In the genomic region with DNA sequence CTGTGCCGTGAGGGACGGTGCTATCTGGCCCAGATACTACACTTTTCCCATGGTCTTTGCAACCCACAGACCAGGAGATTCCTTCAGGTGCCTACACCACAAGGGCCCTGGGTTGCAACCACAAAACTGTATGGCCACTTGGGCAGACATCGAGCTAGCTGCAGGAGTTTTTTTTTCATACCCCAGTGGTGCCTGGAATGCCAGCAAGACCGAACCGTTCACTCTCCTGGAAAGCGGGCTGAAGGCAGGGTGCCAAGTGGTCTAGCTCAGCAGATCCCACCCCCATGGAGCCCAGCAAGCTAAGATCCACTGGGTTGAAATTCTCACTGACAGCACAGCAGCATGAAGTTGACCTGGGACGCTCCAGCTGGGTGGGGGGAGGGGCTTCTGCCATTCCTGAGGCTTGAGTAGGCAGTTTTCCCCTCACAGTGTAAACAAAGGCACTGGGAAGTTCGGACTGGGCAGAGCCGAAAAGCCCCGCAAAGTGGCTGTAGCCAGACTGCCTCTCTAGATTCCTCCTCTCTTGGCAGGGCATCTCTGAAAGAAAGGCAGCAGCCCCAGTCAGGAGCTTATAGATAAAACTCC, we compare ENCODE assay signal across 7 cellular contexts.
A peak's percentile ranks its signal among the peaks of the same experiment; 100 is the strongest.
DNase-seq lines count a peak whose midpoint lies in the region; ATAC-seq, FAIRE-seq and TF ChIP-seq lines count a peak whose summit lies in the region.
"Not testable (repeated sequence)": the region's sequence is repeated elsewhere in the genome, so short reads cannot be mapped to it uniquely, and the experiment has no call there.

No MANE protein-coding gene starts in this region.

- DNase-seq in EL: peak; percentile 4
- peak; percentile 52 for DNase-seq in M059J (ENCODE audit: low read depth)
- peak; percentile 4 for DNase-seq in astrocyte (ENCODE audit: low read depth)
- peak; percentile 30 for DNase-seq in brain pericyte (ENCODE audit: low read depth, low spot score)
- peak; percentile 8 for DNase-seq in fibroblast of villous mesenchyme (ENCODE audit: low read depth)
- peak; percentile 9 for DNase-seq in HepG2 (ENCODE audit: low spot score)
- DNase-seq in smooth muscle cell of the brain vasculature (ENCODE audit: low read depth, low spot score): peak; percentile 31

- not testable (repeated sequence) for H3K36me3 ChIP-seq in astrocyte (ENCODE audit: insufficient read depth, low read length); HepG2 (replicated peaks in 1 of 2; ENCODE audit: control insufficient read depth in 1 of 2, insufficient read depth in 2 of 2, low read length in 2 of 2)

- not testable (repeated sequence) for H4K20me1 ChIP-seq in astrocyte (ENCODE audit: insufficient read depth, low read length); HepG2 (ENCODE audit: insufficient read depth, low read length)

- H3K9me3 ChIP-seq in astrocyte (ENCODE audit: insufficient read depth, low read depth, low read length); HepG2 (ENCODE audit: low read length): not testable (repeated sequence)

- TF ChIP-seq RAD21 in HepG2 (CRISPR knock-in tag; IDR thresholded peaks at IDR 0.05): not testable (repeated sequence)

- not testable (repeated sequence) for BruUV-seq in HepG2 (replicated peaks; lab: Mats Ljungman, UMichigan)

- not testable (repeated sequence) for TF ChIP-seq POLR2A in HepG2 (IDR thresholded peaks at IDR 0.05; ENCODE audit: insufficient read depth in 1 of 2, low read depth in 2 of 2, low read length in 2 of 2)

- not testable (repeated sequence) for H3K9ac ChIP-seq in astrocyte (ENCODE audit: low read length); HepG2 (ENCODE audit: insufficient read depth, low read depth, low read length)

- not testable (repeated sequence) for H3K36me3 Mint-ChIP-seq in astrocyte (ENCODE audit: low read depth, unreplicated experiment)

- peak overlapping the region; percentile 48 for H3K27ac Mint-ChIP-seq in astrocyte (ENCODE audit: unreplicated experiment)

- WGBS in HepG2 (ENCODE audit: low lambda C conversion rate): 16% methylated on average over 5 of the region's 10 CpGs

- not testable (repeated sequence) for H3K27me3 Mint-ChIP-seq in astrocyte (ENCODE audit: low read depth, unreplicated experiment)

- not testable (repeated sequence) for ATAC-seq in HepG2

- intact Hi-C loops in HepG2 (cut with micrococcal nuclease; ENCODE audit: unreplicated experiment): not testable (repeated sequence)

- POLR2A ChIA-PET in HepG2 (lab: Yijun Ruan, JAX): not testable (repeated sequence)

- in situ Hi-C loops in HepG2 (cut with HindIII; ENCODE audit: extremely low pct_ligation_motif_present, low pct_unique_long_range_greater_than_20kb): not testable (repeated sequence)

- H3K4me1 Mint-ChIP-seq in astrocyte (ENCODE audit: low read depth, unreplicated experiment): peaks cover 17% of the 10 kb centered on the region

- H3K4me1 ChIP-seq in astrocyte (ENCODE audit: insufficient read depth, low read length); HepG2 (ENCODE audit: insufficient read depth, low read length): not testable (repeated sequence)

- TF ChIP-seq EP300 in HepG2 (IDR thresholded peaks at IDR 0.05; ENCODE audit: low read depth in 2 of 2, low read length in 2 of 2); HepG2 (CRISPR knock-in tag; IDR thresholded peaks at IDR 0.05; ENCODE audit: borderline replicate concordance): not testable (repeated sequence)

- not testable (repeated sequence) for FAIRE-seq in astrocyte (lab: Jason Lieb, UNC); HepG2 (lab: Jason Lieb, UNC)

- peak overlapping the region; percentile 11 for H3K4me2 ChIP-seq in astrocyte (ENCODE audit: low read length)
- H3K4me2 ChIP-seq in HepG2 (ENCODE audit: low read depth, low read length): not testable (repeated sequence)

- H3K4me3 Mint-ChIP-seq in astrocyte (ENCODE audit: unreplicated experiment): not testable (repeated sequence)

- not testable (repeated sequence) for H3K27me3 ChIP-seq in astrocyte (ENCODE audit: insufficient read depth, low read length); HepG2 (ENCODE audit: control insufficient read depth in 1 of 2, insufficient read depth in 2 of 2, low read length in 2 of 2)

- CTCF ChIA-PET in HepG2 (lab: Yijun Ruan, JAX; ENCODE audit: low intra/inter-chr PET ratio, low total read pairs): not testable (repeated sequence)

- not testable (repeated sequence) for H2AFZ ChIP-seq in astrocyte (ENCODE audit: low read depth, low read length); HepG2 (ENCODE audit: low read length)

- not testable (repeated sequence) for H3K9me3 Mint-ChIP-seq in astrocyte (ENCODE audit: unreplicated experiment)

- H3K27ac ChIP-seq in astrocyte (ENCODE audit: low read depth, low read length); HepG2 (ENCODE audit: extremely low read length, insufficient read depth, low read length): not testable (repeated sequence)

- not testable (repeated sequence) for H3K4me3 ChIP-seq in astrocyte (ENCODE audit: insufficient read depth, low read depth, low read length); fibroblast of villous mesenchyme (ENCODE audit: low read depth, low read length); HepG2 (replicated peaks in 1 of 3; ENCODE audit: insufficient read depth in 1 of 3, low read depth in 2 of 3, low read length in 3 of 3)

- H3K79me2 ChIP-seq in astrocyte (ENCODE audit: insufficient read depth, low read length); HepG2 (ENCODE audit: insufficient read depth, low read length): not testable (repeated sequence)

- not testable (repeated sequence) for TF ChIP-seq CTCF in astrocyte (IDR thresholded peaks at IDR 0.05; ENCODE audit: insufficient read depth, low read depth, low read length); fibroblast of villous mesenchyme (IDR thresholded peaks at IDR 0.05; ENCODE audit: insufficient read depth, low read depth, low read length); HepG2 (CRISPR knock-in tag; IDR thresholded peaks at IDR 0.05)

TF ChIP-seq in HepG2, 621 proteins besides CTCF, POLR2A, EP300 and RAD21:
- TF ChIP-seq, protein P1, sequence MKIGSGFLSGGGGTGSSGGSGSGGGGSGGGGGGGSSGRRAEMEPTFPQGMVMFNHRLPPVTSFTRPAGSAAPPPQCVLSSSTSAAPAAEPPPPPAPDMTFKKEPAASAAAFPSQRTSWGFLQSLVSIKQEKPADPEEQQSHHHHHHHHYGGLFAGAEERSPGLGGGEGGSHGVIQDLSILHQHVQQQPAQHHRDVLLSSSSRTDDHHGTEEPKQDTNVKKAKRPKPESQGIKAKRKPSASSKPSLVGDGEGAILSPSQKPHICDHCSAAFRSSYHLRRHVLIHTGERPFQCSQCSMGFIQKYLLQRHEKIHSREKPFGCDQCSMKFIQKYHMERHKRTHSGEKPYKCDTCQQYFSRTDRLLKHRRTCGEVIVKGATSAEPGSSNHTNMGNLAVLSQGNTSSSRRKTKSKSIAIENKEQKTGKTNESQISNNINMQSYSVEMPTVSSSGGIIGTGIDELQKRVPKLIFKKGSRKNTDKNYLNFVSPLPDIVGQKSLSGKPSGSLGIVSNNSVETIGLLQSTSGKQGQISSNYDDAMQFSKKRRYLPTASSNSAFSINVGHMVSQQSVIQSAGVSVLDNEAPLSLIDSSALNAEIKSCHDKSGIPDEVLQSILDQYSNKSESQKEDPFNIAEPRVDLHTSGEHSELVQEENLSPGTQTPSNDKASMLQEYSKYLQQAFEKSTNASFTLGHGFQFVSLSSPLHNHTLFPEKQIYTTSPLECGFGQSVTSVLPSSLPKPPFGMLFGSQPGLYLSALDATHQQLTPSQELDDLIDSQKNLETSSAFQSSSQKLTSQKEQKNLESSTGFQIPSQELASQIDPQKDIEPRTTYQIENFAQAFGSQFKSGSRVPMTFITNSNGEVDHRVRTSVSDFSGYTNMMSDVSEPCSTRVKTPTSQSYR (CRISPR knock-in tag; IDR thresholded peaks at IDR 0.05; ENCODE audit: borderline replicate concordance): 0 out of 2 replicates have a peak, but pooled peaks have one; percentile 17
- TF ChIP-seq FOSL2 (CRISPR knock-in tag; IDR thresholded peaks at IDR 0.05): 0 out of 2 replicates have a peak, but pooled peaks have one; percentile 24
